21 cellular contexts compared by ENCODE assay signal in genomic region chr10:73878365-73878764, GRCh38. TPM values are rescaled to one million over a fixed set of nuclear protein-coding genes. Genes with fewer than 3 reads are reported as not detected.
"Had no signal": no experiment of that assay in that cellular context is flagged by ENCODE, and none has a peak within 500 bp of the region (broad histone marks: within the 10 kb centered on the region; RNA-seq: fewer than 3 reads in every experiment).

No MANE protein-coding gene starts in this region.

- H3K27me3 ChIP-seq: heart left ventricle, ovary, right atrium auricular region, suprapubic skin, thyroid gland, upper lobe of left lung, uterus had no signal

- H3K4me1 ChIP-seq: neural progenitor cell had no signal

- H3K9me3 ChIP-seq: heart left ventricle, ovary, right atrium auricular region, suprapubic skin, thyroid gland, upper lobe of left lung, uterus had no signal

- H3K27ac Mint-ChIP-seq: endodermal cell; stimulated activated effector memory CD8-positive, alpha-beta T cell treated with anti-CD3 and anti-CD28 coated beads, Interleukin-12 subunit alpha, Interleukin-12 subunit beta, amount 100 ng/mL, for 72 hours had no signal

- H3K36me3 ChIP-seq: heart left ventricle, neural progenitor cell, ovary, right atrium auricular region, suprapubic skin, thyroid gland, upper lobe of left lung, uterus had no signal

- H3K27ac ChIP-seq: neural progenitor cell, ovary, right atrium auricular region, suprapubic skin, thyroid gland, upper lobe of left lung had no signal

- ATAC-seq: heart left ventricle; natural killer cell treated with Interleukin-12 subunit alpha and Interleukin-12 subunit beta and Interleukin-15 and Interleukin-18, amount 100 ng/mL, for 72 hours; stimulated activated effector memory CD8-positive, alpha-beta T cell treated with anti-CD3 and anti-CD28 coated beads, Interleukin-12 subunit alpha, Interleukin-12 subunit beta, amount 100 ng/mL, for 72 hours; stimulated activated naive CD8-positive, alpha-beta T cell treated with anti-CD3 and anti-CD28 coated beads, Interleukin-15, Interleukin-2, amounts not matched to agents 100 U/mL and 50 U/mL, for 24 hours had no signal

- DNase-seq: effector CD4-positive, alpha-beta T cell; erythroblast; foreskin melanocyte; heart left ventricle; hippocampal formation; kidney glomerular epithelial cell; nucleus accumbens; ovary; stimulated activated CD4-positive, alpha-beta T cell treated with anti-CD3 and anti-CD28 coated beads, Interleukin-2, amount 100 ng/mL, for 48 hours; stimulated activated naive CD8-positive, alpha-beta T cell treated with anti-CD3 and anti-CD28 coated beads, Interleukin-15, Interleukin-2, amounts not matched to agents 100 U/mL and 50 U/mL, for 24 hours; thyroid gland; upper lobe of left lung; uterus had no signal

- H3K4me3 ChIP-seq: coronary artery, heart left ventricle, neural progenitor cell, ovary, right atrium auricular region, smooth muscle cell, suprapubic skin, thyroid gland, upper lobe of left lung, uterus had no signal

- H3K36me3 Mint-ChIP-seq: natural killer cell treated with Interleukin-12 subunit alpha and Interleukin-12 subunit beta and Interleukin-15 and Interleukin-18, amount 100 ng/mL, for 72 hours; neural progenitor cell had no signal

- H3K9me3 Mint-ChIP-seq: endodermal cell; natural killer cell treated with Interleukin-12 subunit alpha and Interleukin-12 subunit beta and Interleukin-15 and Interleukin-18, amount 100 ng/mL, for 72 hours; neural progenitor cell; stimulated activated effector memory CD8-positive, alpha-beta T cell treated with anti-CD3 and anti-CD28 coated beads, Interleukin-12 subunit alpha, Interleukin-12 subunit beta, amount 100 ng/mL, for 72 hours had no signal

- H3K4me3 Mint-ChIP-seq: endodermal cell; natural killer cell treated with Interleukin-12 subunit alpha and Interleukin-12 subunit beta and Interleukin-15 and Interleukin-18, amount 100 ng/mL, for 72 hours; stimulated activated effector memory CD8-positive, alpha-beta T cell treated with anti-CD3 and anti-CD28 coated beads, Interleukin-12 subunit alpha, Interleukin-12 subunit beta, amount 100 ng/mL, for 72 hours had no signal

RNA-seq across cellular contexts. Expression of gene PLAU, which starts 32.6 kb away (rescaled TPM):
- total RNA-seq: natural killer cell treated with Interleukin-12 subunit alpha and Interleukin-12 subunit beta and Interleukin-15 and Interleukin-18, amount 100 ng/mL, for 72 hours had no signal
